Comparison of ENCODE assay signal across 8 cellular contexts in genomic region chr1:212070720-212071302, GRCh38. TPM values are rescaled to one million over a fixed set of nuclear protein-coding genes. Genes with fewer than 3 reads are reported as not detected.
DNase-seq lines count a peak whose midpoint lies in the region; ATAC-seq and TF ChIP-seq lines count a peak whose summit lies in the region.

No MANE protein-coding gene starts in this region.

- no peaks in the 10 kb centered on the region for H3K9me3 ChIP-seq in fibroblast of lung (ENCODE audit: control insufficient read depth, insufficient read depth, low read depth, low read length)
- no peaks in the 10 kb centered on the region for H3K9me3 ChIP-seq in neural progenitor cell (ENCODE audit: low read depth)

- H3K9ac ChIP-seq in fibroblast of lung (ENCODE audit: insufficient read depth, low read length) (no peak overlapping the region), neural progenitor cell (no peak overlapping the region)

- H2AFZ ChIP-seq in fibroblast of lung (ENCODE audit: low read length), result no peak overlapping the region
- H2AFZ ChIP-seq in neural progenitor cell (replicated peaks), result no peak overlapping the region

- TF ChIP-seq CTCF in CD14-positive monocyte (IDR thresholded peaks at IDR 0.05) (peak; percentile 75), fibroblast of lung (conservative IDR thresholded peaks at IDR 0.05 in 1 of 2, IDR thresholded peaks at IDR 0.05 in 1 of 2; ENCODE audit: low read depth in 1 of 2, low read length in 2 of 2) (peak; percentile 60 to 75), neural progenitor cell (IDR thresholded peaks at IDR 0.05) (peak; percentile 59)

- H3K9me3 Mint-ChIP-seq in CD14-positive monocyte (no peaks in the 10 kb centered on the region), neural progenitor cell (no peaks in the 10 kb centered on the region)

- H3K4me1 ChIP-seq in fibroblast of lung (ENCODE audit: control insufficient read depth, extremely low read depth, insufficient read depth, low read length) (no peaks in the 10 kb centered on the region), neural progenitor cell (no peaks in the 10 kb centered on the region)

- intact Hi-C loops in CD14-positive monocyte (cut with micrococcal nuclease), result loop anchor here in 1 of 2 donors (5.0 kb wide), 1 partner anchor 386 kb away; no protein-coding TSS in a partner anchor

- H3K4me3 Mint-ChIP-seq in CD14-positive monocyte (no peak overlapping the region), neural progenitor cell (no peak overlapping the region)

- DNase-seq in CD14-positive monocyte (ENCODE audit: low spot score) (no peak), HCEC 1CT (peak; percentile 50), SKM-1 treated with dmso at 0.1 percent for 144 hours (lab: John Stamatoyannopoulos, UW; ENCODE audit: unreplicated experiment) (peak; percentile 55), fibroblast of lung (ENCODE audit: low read depth in 2 of 2) (peak; percentile 49 to 78), neural progenitor cell (ENCODE audit: low spot score) (peak; percentile 43), UCSD-AML1 (lab: John Stamatoyannopoulos, UW; ENCODE audit: unreplicated experiment) (no peak), occipital lobe (lab: John Stamatoyannopoulos, UW) (no peak)

- peaks cover 2% of the 10 kb centered on the region for H3K36me3 ChIP-seq in fibroblast of lung (ENCODE audit: control insufficient read depth, insufficient read depth, low read length)
- peaks cover 28% of the 10 kb centered on the region for H3K36me3 ChIP-seq in neural progenitor cell

- no peaks in the 10 kb centered on the region for H3K4me1 Mint-ChIP-seq in CD14-positive monocyte
- no peaks in the 10 kb centered on the region for H3K4me1 Mint-ChIP-seq in neural progenitor cell

- H3K27ac ChIP-seq in fibroblast of lung (ENCODE audit: insufficient read depth, low read length) (no peak overlapping the region), neural progenitor cell (no peak overlapping the region)

- H3K36me3 Mint-ChIP-seq in CD14-positive monocyte (peaks cover 14 to 29% of the 10 kb centered on the region in 2 donors), neural progenitor cell (peaks cover 27% of the 10 kb centered on the region)

- H4K20me1 ChIP-seq in fibroblast of lung (ENCODE audit: control insufficient read depth, extremely low read depth, insufficient read depth, low read length), result no peaks in the 10 kb centered on the region
- no peaks in the 10 kb centered on the region for H4K20me1 ChIP-seq in neural progenitor cell (ENCODE audit: low read depth)

- no peaks in the 10 kb centered on the region for H3F3A ChIP-seq in neural progenitor cell (ENCODE audit: low read depth)

- H3K4me3 ChIP-seq in fibroblast of lung (replicated peaks in 1 of 4; ENCODE audit: control extremely low read depth in 1 of 4, insufficient read depth in 1 of 4, low read depth in 3 of 4, low read length in 4 of 4) (no peak overlapping the region), neural progenitor cell (no peak overlapping the region)

- H3K27me3 ChIP-seq in fibroblast of lung (ENCODE audit: control insufficient read depth, insufficient read depth, low read length) (no peaks in the 10 kb centered on the region), neural progenitor cell (no peaks in the 10 kb centered on the region)

- H3K79me2 ChIP-seq in fibroblast of lung (ENCODE audit: control insufficient read depth, insufficient read depth, low read length) (no peaks in the 10 kb centered on the region), neural progenitor cell (ENCODE audit: low read depth) (no peaks in the 10 kb centered on the region)

- H3K27ac Mint-ChIP-seq in CD14-positive monocyte (no peak overlapping the region), neural progenitor cell (no peak overlapping the region)

- H3K27me3 Mint-ChIP-seq in CD14-positive monocyte (ENCODE audit: low read depth in 3 of 3) (no peaks in the 10 kb centered on the region), neural progenitor cell (ENCODE audit: insufficient read depth, low read depth) (no peaks in the 10 kb centered on the region)

- ATAC-seq in GM21515 (IDR thresholded peaks at IDR 0.05; ENCODE audit: unreplicated experiment), result no peak

- H3K4me2 ChIP-seq in fibroblast of lung (ENCODE audit: extremely low read depth, insufficient read depth, low read length) (no peak overlapping the region), neural progenitor cell (no peak overlapping the region)

RNA-seq across cellular contexts. Expression of gene DTL, which starts 35.3 kb away (rescaled TPM):
- polyA plus RNA-seq in CD14-positive monocyte (not detected), fibroblast of lung (8.7 and 28.6 TPM in 2 replicates)
- total RNA-seq in fibroblast of lung (0.26 and 2.8 TPM in 2 replicates), neural progenitor cell (ENCODE audit: low replicate concordance) (62.4 and 76.6 TPM in 2 replicates), occipital lobe (2.7 TPM)
- 4.8 and 16.7 TPM in 2 replicates for polyA plus RNA-seq in fibroblast of lung (2012)
- 10.9 and 17.4 TPM in 2 replicates for polyA minus RNA-seq in fibroblast of lung (ENCODE audit: low replicate concordance)

RNA-seq across cellular contexts. Expression of gene INTS7, which starts 35.5 kb away (rescaled TPM):
- polyA plus RNA-seq in CD14-positive monocyte (10 to 100 TPM in 1 of 2 donors, 1 to 10 TPM in 1; 7.6 to 10.7 TPM), fibroblast of lung (22.6 and 23.7 TPM in 2 replicates)
- total RNA-seq in fibroblast of lung (20.5 and 20.6 TPM in 2 replicates), neural progenitor cell (ENCODE audit: low replicate concordance) (17.1 and 20.7 TPM in 2 replicates), occipital lobe (39.5 TPM)
- 12.3 TPM in 2 replicates for polyA plus RNA-seq in fibroblast of lung (2012)
- 34.4 and 43.9 TPM in 2 replicates for polyA minus RNA-seq in fibroblast of lung (ENCODE audit: low replicate concordance)

Comparison
In these comparisons a context has a peak if more than half of its experiments do, and no peak if none do; other contexts are left out.
1. DNase-seq: peak in HCEC 1CT (single experiment), SKM-1 treated with dmso at 0.1 percent for 144 hours (single experiment), fibroblast of lung (2 of 2) and neural progenitor cell (single experiment); none in CD14-positive monocyte (single experiment), UCSD-AML1 (single experiment) and occipital lobe (single experiment).
2. RNA of gene DTL, which starts 35.3 kb away (total RNA-seq): 62.4 to 76.6 TPM in neural progenitor cell; 0.26 to 2.8 TPM in fibroblast of lung and 2.7 TPM in occipital lobe (single experiment); every median in the first group is over 10 times any median in the second.
3. Peak in every context shown above with its lines, with median percentiles within 50 percentile points of each other: CTCF ChIP-seq.